In the genomic region with DNA sequence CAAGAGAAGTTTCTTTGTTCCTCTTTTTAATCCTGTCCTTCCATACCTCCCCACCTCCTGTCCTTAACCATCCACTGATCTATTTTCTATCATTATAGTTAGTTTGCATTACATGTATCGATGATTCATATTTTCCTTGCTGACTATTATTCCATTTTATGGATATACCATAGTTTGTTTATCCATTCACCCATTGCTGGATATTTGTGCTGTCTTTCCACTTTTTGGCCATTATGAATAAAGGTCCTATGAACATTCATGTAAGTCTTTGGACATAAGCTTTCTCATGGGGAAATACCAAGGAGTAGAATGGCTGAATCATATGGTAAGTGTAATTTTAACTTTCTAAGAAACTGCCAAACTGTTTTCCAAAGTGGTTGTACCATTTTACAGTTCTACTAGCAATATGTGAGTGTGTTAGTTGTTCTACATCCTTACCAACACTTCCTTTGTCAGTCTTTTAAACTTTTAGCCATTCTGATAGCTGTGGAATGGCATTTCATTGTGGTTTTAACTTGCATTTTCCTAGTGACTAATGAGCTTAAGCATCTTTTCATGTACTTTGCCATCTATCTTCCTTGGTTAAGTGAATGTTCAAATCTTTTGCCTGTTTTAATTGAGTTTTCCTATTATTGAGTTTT, we compare ENCODE assay signal across 19 cellular contexts. TPM values are rescaled to one million over a fixed set of nuclear protein-coding genes. Genes with fewer than 3 reads are reported as not detected.
DNase-seq lines count a peak whose midpoint lies in the region; ATAC-seq, FAIRE-seq and TF ChIP-seq lines count a peak whose summit lies in the region.
"Had no signal": no experiment of that assay in that cellular context is flagged by ENCODE, and none has a peak within 500 bp of the region (broad histone marks: within the 10 kb centered on the region; RNA-seq: fewer than 3 reads in every experiment).

No MANE protein-coding gene starts in this region.

- peaks cover 4% of the 10 kb centered on the region for H3K4me1 ChIP-seq in RWPE2 (ENCODE audit: insufficient read depth, poor library complexity, severe bottlenecking)
- H3K4me1 ChIP-seq: uterus had no signal

- FAIRE-seq in urothelium cell line (lab: Jason Lieb, UNC): peak; percentile 27

- no peak overlapping the region for H3K27ac ChIP-seq in RWPE2 (ENCODE audit: poor library complexity, severe bottlenecking)
- H3K27ac ChIP-seq: cardiac muscle cell, heart right ventricle, uterus had no signal

- H3K27me3 ChIP-seq in RWPE2 (ENCODE audit: insufficient read depth, poor library complexity, severe bottlenecking): no peaks in the 10 kb centered on the region
- H3K27me3 ChIP-seq: cardiac muscle cell, heart right ventricle, uterus had no signal

- H3K27me3 Mint-ChIP-seq in activated naive CD8-positive, alpha-beta T cell treated with anti-CD3 and anti-CD28 coated beads, Interleukin-2, amount 50 U/mL, for 24 hours: no peaks in the 10 kb centered on the region
- no peaks in the 10 kb centered on the region for H3K27me3 Mint-ChIP-seq in activated naive CD8-positive, alpha-beta T cell treated with anti-CD3 and anti-CD28 coated beads for 36 hours
- H3K27me3 Mint-ChIP-seq: effector memory CD8-positive, alpha-beta T cell had no signal

- H3K4me3 ChIP-seq in RWPE2 (ENCODE audit: severe bottlenecking) (no peak overlapping the region), foreskin fibroblast (ENCODE audit: low read depth in 1 of 2, low read length in 2 of 2) (no peak overlapping the region)
- H3K4me3 ChIP-seq: cardiac muscle cell, heart right ventricle, uterus had no signal

- no peak for TF ChIP-seq POLR2A in GM18505 (IDR thresholded peaks at IDR 0.05; ENCODE audit: borderline replicate concordance, extremely low read depth, insufficient read depth, insufficient read length)

- H3K9me3 ChIP-seq in RWPE2 (ENCODE audit: severe bottlenecking): no peaks in the 10 kb centered on the region
- H3K9me3 ChIP-seq: uterus had no signal

- peaks cover 12% of the 10 kb centered on the region for H3K4me1 Mint-ChIP-seq in activated naive CD8-positive, alpha-beta T cell treated with anti-CD3 and anti-CD28 coated beads, Interleukin-2, amount 50 U/mL, for 24 hours
- H3K4me1 Mint-ChIP-seq in activated naive CD8-positive, alpha-beta T cell treated with anti-CD3 and anti-CD28 coated beads for 36 hours: peaks cover 15% of the 10 kb centered on the region

- TF ChIP-seq CTCF in RWPE2 (IDR thresholded peaks at IDR 0.05; ENCODE audit: poor library complexity, severe bottlenecking) (no peak), foreskin fibroblast (IDR thresholded peaks at IDR 0.05; ENCODE audit: low read depth, low read length) (no peak)

- peaks cover 12% of the 10 kb centered on the region for H3K36me3 Mint-ChIP-seq in activated naive CD8-positive, alpha-beta T cell treated with anti-CD3 and anti-CD28 coated beads, Interleukin-2, amount 50 U/mL, for 24 hours (ENCODE audit: low read depth)
- peaks cover 17% of the 10 kb centered on the region for H3K36me3 Mint-ChIP-seq in activated naive CD8-positive, alpha-beta T cell treated with anti-CD3 and anti-CD28 coated beads for 36 hours

- peaks cover 14% of the 10 kb centered on the region; the same call in 1 of the 2 replicates for H3K36me3 ChIP-seq in RWPE2 (ENCODE audit: low read depth)
- H3K36me3 ChIP-seq: cardiac muscle cell, heart right ventricle, uterus had no signal

- peak overlapping the region; percentile 51 for H3K27ac Mint-ChIP-seq in activated naive CD8-positive, alpha-beta T cell treated with anti-CD3 and anti-CD28 coated beads, Interleukin-2, amount 50 U/mL, for 24 hours
- H3K27ac Mint-ChIP-seq in activated naive CD8-positive, alpha-beta T cell treated with anti-CD3 and anti-CD28 coated beads for 36 hours: no peak overlapping the region
- H3K27ac Mint-ChIP-seq: effector memory CD8-positive, alpha-beta T cell had no signal

- peaks cover 9% of the 10 kb centered on the region for H3K9me3 Mint-ChIP-seq in activated naive CD8-positive, alpha-beta T cell treated with anti-CD3 and anti-CD28 coated beads, Interleukin-2, amount 50 U/mL, for 24 hours
- peaks cover 8% of the 10 kb centered on the region for H3K9me3 Mint-ChIP-seq in activated naive CD8-positive, alpha-beta T cell treated with anti-CD3 and anti-CD28 coated beads for 36 hours

- no peak for DNase-seq in activated naive CD8-positive, alpha-beta T cell treated with anti-CD3 and anti-CD28 coated beads, Interleukin-2, amount 50 U/mL, for 24 hours
- DNase-seq in activated naive CD8-positive, alpha-beta T cell treated with anti-CD3 and anti-CD28 coated beads for 36 hours: no peak
- DNase-seq in RWPE2 (ENCODE audit: low spot score): no peak
- DNase-seq in foreskin fibroblast: peak; percentile 49 to 61
- no peak for DNase-seq in urothelium cell line (ENCODE audit: low spot score)
- no peak for DNase-seq in activated CD8-positive, alpha-beta memory T cell treated with anti-CD3 and anti-CD28 coated beads for 24 hours
- DNase-seq in epidermal melanocyte (ENCODE audit: insufficient read length, low spot score): no peak
- DNase-seq: ACHN; activated gamma-delta T cell treated with Interleukin-2 at 50 U/mL for 16 hours; Calu3; effector memory CD8-positive, alpha-beta T cell; GOT3; heart right ventricle; NCI-H1694 treated with DMSO at 0.1 percent for 48 hours; NCI-H510A treated with DMSO at 0.1 percent for 48 hours; stimulated activated CD4-positive, alpha-beta T cell treated with anti-CD3 and anti-CD28 coated beads, Interleukin-4, amount 100 ng/mL, for 1 hour; uterus had no signal

- ATAC-seq in activated naive CD8-positive, alpha-beta T cell treated with anti-CD3 and anti-CD28 coated beads, Interleukin-2, amount 50 U/mL, for 24 hours: peak; percentile 65
- ATAC-seq in RWPE2 (ENCODE audit: low read depth): peak; percentile 54; the same call in 1 of the 3 replicates
- ATAC-seq in GM18505 (IDR thresholded peaks at IDR 0.05; ENCODE audit: unreplicated experiment): no peak
- ATAC-seq: effector memory CD8-positive, alpha-beta T cell; heart right ventricle had no signal

- no peak overlapping the region for H3K4me3 Mint-ChIP-seq in activated naive CD8-positive, alpha-beta T cell treated with anti-CD3 and anti-CD28 coated beads, Interleukin-2, amount 50 U/mL, for 24 hours
- H3K4me3 Mint-ChIP-seq in activated naive CD8-positive, alpha-beta T cell treated with anti-CD3 and anti-CD28 coated beads for 36 hours: no peak overlapping the region
- H3K4me3 Mint-ChIP-seq: effector memory CD8-positive, alpha-beta T cell had no signal

RNA-seq across cellular contexts. Expression of a gene that starts 11.7 kb away (rescaled TPM):
- 10 to 100 TPM; 50.1 to 57.1 TPM for total RNA-seq in activated naive CD8-positive, alpha-beta T cell treated with anti-CD3 and anti-CD28 coated beads for 36 hours

RNA-seq across cellular contexts. Expression of a gene that starts 12.5 kb away (rescaled TPM):
- 100 to 1,000 TPM; 199 to 200 TPM for total RNA-seq in activated naive CD8-positive, alpha-beta T cell treated with anti-CD3 and anti-CD28 coated beads for 36 hours

Comparison
In these comparisons a context has a peak if more than half of its experiments do, and no peak if none do; other contexts are left out.
1. DNase-seq: peak in foreskin fibroblast (2 of 2); none in activated naive CD8-positive, alpha-beta T cell treated with anti-CD3 and anti-CD28 coated beads, Interleukin-2, amount 50 U/mL, for 24 hours (single experiment), activated naive CD8-positive, alpha-beta T cell treated with anti-CD3 and anti-CD28 coated beads for 36 hours (single experiment), RWPE2 (single experiment), urothelium cell line (single experiment), activated CD8-positive, alpha-beta memory T cell treated with anti-CD3 and anti-CD28 coated beads for 24 hours (single experiment) and epidermal melanocyte (single experiment).